23 cellular contexts compared by ENCODE assay signal in the genomic region with DNA sequence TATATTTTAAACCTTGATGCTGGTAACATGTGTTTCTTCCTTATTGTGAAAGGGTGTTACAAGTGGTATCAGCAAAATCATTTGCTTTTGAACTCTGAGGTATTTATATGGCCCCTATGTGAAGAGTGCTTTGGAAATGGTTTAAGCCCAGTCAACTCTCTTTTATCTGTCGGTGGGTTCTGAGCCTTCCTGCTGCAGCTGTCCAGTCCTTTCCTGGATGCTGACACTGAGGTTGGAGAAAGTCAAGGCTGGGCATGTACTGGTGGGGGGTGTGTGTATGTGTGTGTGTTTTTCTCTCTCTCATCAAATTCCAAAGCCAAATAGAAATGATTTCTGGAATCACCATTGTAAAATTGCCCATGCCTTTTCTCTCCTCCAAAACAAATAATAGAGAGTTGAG.
"Had no signal": no experiment of that assay in that cellular context is flagged by ENCODE, and none has a peak within 500 bp of the region (broad histone marks: within the 10 kb centered on the region; RNA-seq: fewer than 3 reads in every experiment).

No MANE protein-coding gene starts in this region.

- H3K9me3 Mint-ChIP-seq: dendritic cell treated with granulocyte-macrophage colony-stimulating factor and Interleukin-4, amounts not matched to agents 40 ng/mL and 50 ng/mL, for 4 days; effector memory CD8-positive, alpha-beta T cell; endodermal cell; naive thymus-derived CD4-positive, alpha-beta T cell had no signal

- H3K4me1 Mint-ChIP-seq: mesothelial cell of epicardium; naive thymus-derived CD4-positive, alpha-beta T cell had no signal

- H3K4me3 Mint-ChIP-seq: dendritic cell treated with granulocyte-macrophage colony-stimulating factor and Interleukin-4, amounts not matched to agents 40 ng/mL and 50 ng/mL, for 4 days; effector memory CD8-positive, alpha-beta T cell; endodermal cell; mesothelial cell of epicardium; naive thymus-derived CD4-positive, alpha-beta T cell had no signal

- DNase-seq: colonic mucosa; cortex of kidney; effector CD8-positive, alpha-beta T cell; effector memory CD8-positive, alpha-beta T cell; endodermal cell; erythroblast; esophagus squamous epithelium; foreskin fibroblast; foreskin melanocyte; gastrocnemius medialis; glutamatergic neuron; head of caudate nucleus; heart right ventricle; hippocampal formation; left cardiac atrium; left lung; left ventricle myocardium superior; lower lobe of right lung; mesenchymal stem cell; mucosa of descending colon; naive thymus-derived CD4-positive, alpha-beta T cell had no signal

- H3K27ac Mint-ChIP-seq: dendritic cell treated with granulocyte-macrophage colony-stimulating factor and Interleukin-4, amounts not matched to agents 40 ng/mL and 50 ng/mL, for 4 days; effector memory CD8-positive, alpha-beta T cell; endodermal cell; mesothelial cell of epicardium had no signal

- H3K27me3 Mint-ChIP-seq: dendritic cell treated with granulocyte-macrophage colony-stimulating factor and Interleukin-4, amounts not matched to agents 40 ng/mL and 50 ng/mL, for 4 days; effector memory CD8-positive, alpha-beta T cell; naive thymus-derived CD4-positive, alpha-beta T cell had no signal
